In the genomic region with DNA sequence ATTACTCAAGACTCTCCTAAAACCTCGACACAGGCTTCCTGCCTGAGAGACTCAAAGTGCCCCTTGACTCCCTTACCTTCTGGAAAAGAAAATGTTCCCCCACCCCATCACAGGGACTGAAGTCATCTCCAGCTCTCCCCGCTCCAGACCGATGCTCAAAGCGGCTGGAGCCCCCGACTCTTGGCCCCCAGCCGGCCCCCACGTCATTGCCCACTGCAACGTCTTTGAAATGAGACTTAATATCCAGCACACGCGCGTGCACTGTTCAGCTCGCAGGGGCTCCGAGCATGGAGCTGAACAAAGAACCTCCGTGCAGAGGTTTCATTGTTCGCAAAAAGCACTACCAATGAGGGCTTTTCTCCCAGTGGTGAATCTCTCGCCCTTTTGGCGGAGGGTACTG, we compare ENCODE assay signal across 1 cellular context.
TF ChIP-seq lines count a peak whose summit lies in the region.

No MANE protein-coding gene starts in this region.

TF ChIP-seq in GM23338, 12 proteins besides CTCF, POLR2A, EP300 and RAD21:
- TF ChIP-seq, protein P1, sequence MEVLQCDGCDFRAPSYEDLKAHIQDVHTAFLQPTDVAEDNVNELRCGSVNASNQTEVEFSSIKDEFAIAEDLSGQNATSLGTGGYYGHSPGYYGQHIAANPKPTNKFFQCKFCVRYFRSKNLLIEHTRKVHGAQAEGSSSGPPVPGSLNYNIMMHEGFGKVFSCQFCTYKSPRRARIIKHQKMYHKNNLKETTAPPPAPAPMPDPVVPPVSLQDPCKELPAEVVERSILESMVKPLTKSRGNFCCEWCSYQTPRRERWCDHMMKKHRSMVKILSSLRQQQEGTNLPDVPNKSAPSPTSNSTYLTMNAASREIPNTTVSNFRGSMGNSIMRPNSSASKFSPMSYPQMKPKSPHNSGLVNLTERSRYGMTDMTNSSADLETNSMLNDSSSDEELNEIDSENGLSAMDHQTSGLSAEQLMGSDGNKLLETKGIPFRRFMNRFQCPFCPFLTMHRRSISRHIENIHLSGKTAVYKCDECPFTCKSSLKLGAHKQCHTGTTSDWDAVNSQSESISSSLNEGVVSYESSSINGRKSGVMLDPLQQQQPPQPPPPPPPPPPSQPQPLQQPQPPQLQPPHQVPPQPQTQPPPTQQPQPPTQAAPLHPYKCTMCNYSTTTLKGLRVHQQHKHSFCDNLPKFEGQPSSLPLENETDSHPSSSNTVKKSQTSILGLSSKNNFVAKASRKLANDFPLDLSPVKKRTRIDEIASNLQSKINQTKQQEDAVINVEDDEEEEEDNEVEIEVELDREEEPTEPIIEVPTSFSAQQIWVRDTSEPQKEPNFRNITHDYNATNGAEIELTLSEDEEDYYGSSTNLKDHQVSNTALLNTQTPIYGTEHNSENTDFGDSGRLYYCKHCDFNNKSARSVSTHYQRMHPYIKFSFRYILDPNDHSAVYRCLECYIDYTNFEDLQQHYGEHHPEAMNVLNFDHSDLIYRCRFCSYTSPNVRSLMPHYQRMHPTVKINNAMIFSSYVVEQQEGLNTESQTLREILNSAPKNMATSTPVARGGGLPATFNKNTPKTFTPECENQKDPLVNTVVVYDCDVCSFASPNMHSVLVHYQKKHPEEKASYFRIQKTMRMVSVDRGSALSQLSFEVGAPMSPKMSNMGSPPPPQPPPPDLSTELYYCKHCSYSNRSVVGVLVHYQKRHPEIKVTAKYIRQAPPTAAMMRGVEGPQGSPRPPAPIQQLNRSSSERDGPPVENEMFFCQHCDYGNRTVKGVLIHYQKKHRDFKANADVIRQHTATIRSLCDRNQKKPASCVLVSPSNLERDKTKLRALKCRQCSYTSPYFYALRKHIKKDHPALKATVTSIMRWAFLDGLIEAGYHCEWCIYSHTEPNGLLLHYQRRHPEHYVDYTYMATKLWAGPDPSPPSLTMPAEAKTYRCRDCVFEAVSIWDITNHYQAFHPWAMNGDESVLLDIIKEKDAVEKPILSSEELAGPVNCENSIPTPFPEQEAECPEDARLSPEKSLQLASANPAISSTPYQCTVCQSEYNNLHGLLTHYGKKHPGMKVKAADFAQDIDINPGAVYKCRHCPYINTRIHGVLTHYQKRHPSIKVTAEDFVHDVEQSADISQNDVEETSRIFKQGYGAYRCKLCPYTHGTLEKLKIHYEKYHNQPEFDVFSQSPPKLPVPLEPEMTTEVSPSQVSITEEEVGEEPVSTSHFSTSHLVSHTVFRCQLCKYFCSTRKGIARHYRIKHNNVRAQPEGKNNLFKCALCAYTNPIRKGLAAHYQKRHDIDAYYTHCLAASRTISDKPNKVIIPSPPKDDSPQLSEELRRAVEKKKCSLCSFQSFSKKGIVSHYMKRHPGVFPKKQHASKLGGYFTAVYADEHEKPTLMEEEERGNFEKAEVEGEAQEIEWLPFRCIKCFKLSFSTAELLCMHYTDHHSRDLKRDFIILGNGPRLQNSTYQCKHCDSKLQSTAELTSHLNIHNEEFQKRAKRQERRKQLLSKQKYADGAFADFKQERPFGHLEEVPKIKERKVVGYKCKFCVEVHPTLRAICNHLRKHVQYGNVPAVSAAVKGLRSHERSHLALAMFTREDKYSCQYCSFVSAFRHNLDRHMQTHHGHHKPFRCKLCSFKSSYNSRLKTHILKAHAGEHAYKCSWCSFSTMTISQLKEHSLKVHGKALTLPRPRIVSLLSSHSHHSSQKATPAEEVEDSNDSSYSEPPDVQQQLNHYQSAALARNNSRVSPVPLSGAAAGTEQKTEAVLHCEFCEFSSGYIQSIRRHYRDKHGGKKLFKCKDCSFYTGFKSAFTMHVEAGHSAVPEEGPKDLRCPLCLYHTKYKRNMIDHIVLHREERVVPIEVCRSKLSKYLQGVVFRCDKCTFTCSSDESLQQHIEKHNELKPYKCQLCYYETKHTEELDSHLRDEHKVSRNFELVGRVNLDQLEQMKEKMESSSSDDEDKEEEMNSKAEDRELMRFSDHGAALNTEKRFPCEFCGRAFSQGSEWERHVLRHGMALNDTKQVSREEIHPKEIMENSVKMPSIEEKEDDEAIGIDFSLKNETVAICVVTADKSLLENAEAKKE (CRISPR knock-in tag; IDR thresholded peaks at IDR 0.05) = no peak
- TF ChIP-seq STAT1 (IDR thresholded peaks at IDR 0.05; ENCODE audit: unreplicated experiment) = no peak
- no peak for TF ChIP-seq POLR2AphosphoS5 (IDR thresholded peaks at IDR 0.05; ENCODE audit: low read depth)
- no peak for TF ChIP-seq EZH2 (IDR thresholded peaks at IDR 0.05; ENCODE audit: low read depth, unreplicated experiment)
TF ChIP-seq in GM23338: peak in this region for 0.
